ENCODE assay signal across 1 cellular context in genomic region chr1:155061381-155062150, GRCh38.
A peak's percentile ranks its signal among the peaks of the same experiment; 100 is the strongest.
TF ChIP-seq lines count a peak whose summit lies in the region.

No MANE protein-coding gene starts in this region.

TF ChIP-seq in K562, 482 proteins besides CTCF, POLR2A, EP300 and RAD21 (continues in another document):
- TF ChIP-seq SMARCA5 (IDR thresholded peaks at IDR 0.05) (no peak), NFRKB (IDR thresholded peaks at IDR 0.05; ENCODE audit: low read depth) (no peak), ZNF274 (IDR thresholded peaks at IDR 0.05; ENCODE audit: borderline replicate concordance, low read depth, low read length) (no peak), MLX (CRISPR knock-in tag; conservative IDR thresholded peaks at IDR 0.05) (no peak), ETV1 (tag; conservative IDR thresholded peaks at IDR 0.05; ENCODE audit: low read depth) (no peak), ETV6 (IDR thresholded peaks at IDR 0.05; ENCODE audit: borderline replicate concordance in 1 of 2, low read depth in 2 of 2, low read length in 1 of 2) (no peak), ETV6 (CRISPR knock-in tag; IDR thresholded peaks at IDR 0.05; ENCODE audit: borderline replicate concordance) (no peak), SP1 (CRISPR knock-in tag; IDR thresholded peaks at IDR 0.05) (no peak), MYC (IDR thresholded peaks at IDR 0.05; ENCODE audit: low read depth, low read length) (no peak), MYC (CRISPR knock-in tag; IDR thresholded peaks at IDR 0.05; ENCODE audit: borderline replicate concordance, low read depth) (no peak), SOX6 (IDR thresholded peaks at IDR 0.05) (no peak), POLR2B (IDR thresholded peaks at IDR 0.05; ENCODE audit: low read depth, partially characterized antibody) (no peak), POLR2G (IDR thresholded peaks at IDR 0.05; ENCODE audit: low read depth, low read length) (peak; percentile 47; the same call in 1 of the 2 replicates), HDAC8 (tag; IDR thresholded peaks at IDR 0.05) (no peak), ZNF75A (CRISPR knock-in tag; IDR thresholded peaks at IDR 0.05) (no peak), USF1 (CRISPR knock-in tag; IDR thresholded peaks at IDR 0.05) (no peak), SMC3 (conservative IDR thresholded peaks at IDR 0.05; ENCODE audit: insufficient read depth, low read depth, low read length) (peak; percentile 96), HMBOX1 (IDR thresholded peaks at IDR 0.05) (no peak), MTA3 (IDR thresholded peaks at IDR 0.05; ENCODE audit: borderline replicate concordance) (peak; percentile 49; the same call in 1 of the 2 replicates), THRAP3 (IDR thresholded peaks at IDR 0.05; ENCODE audit: borderline replicate concordance) (no peak), HLTF (IDR thresholded peaks at IDR 0.05) (no peak), TEAD2 (tag; IDR thresholded peaks at IDR 0.05) (no peak), ZNF551 (CRISPR knock-in tag; IDR thresholded peaks at IDR 0.05) (no peak), TFAM (CRISPR knock-in tag; conservative IDR thresholded peaks at IDR 0.05) (no peak), GABPB2 (CRISPR knock-in tag; conservative IDR thresholded peaks at IDR 0.05) (no peak), JUNB (CRISPR knock-in tag; conservative IDR thresholded peaks at IDR 0.05) (no peak), ZNF316 (IDR thresholded peaks at IDR 0.05) (no peak), SUPT5H (IDR thresholded peaks at IDR 0.05) (0 out of 2 replicates have a peak, but pooled peaks have one; percentile 14), NFE2 (IDR thresholded peaks at IDR 0.05; ENCODE audit: low read depth) (no peak), PHF20 (IDR thresholded peaks at IDR 0.05; ENCODE audit: partially characterized antibody) (no peak), E2F3 (CRISPR knock-in tag; IDR thresholded peaks at IDR 0.05) (no peak), GABPA (tag; conservative IDR thresholded peaks at IDR 0.05; ENCODE audit: low read depth) (no peak), BACH1 (tag; IDR thresholded peaks at IDR 0.05) (no peak), ARID1B (IDR thresholded peaks at IDR 0.05) (no peak), TCF15 (CRISPR knock-in tag; IDR thresholded peaks at IDR 0.05) (no peak), ZFX (CRISPR knock-in tag; IDR thresholded peaks at IDR 0.05) (no peak; the same call in 1 of the 2 replicates), ZBTB43 (CRISPR knock-in tag; IDR thresholded peaks at IDR 0.05) (no peak), ZNF384 (IDR thresholded peaks at IDR 0.05; ENCODE audit: low read depth, low read length) (no peak), HEY1 (CRISPR knock-in tag; IDR thresholded peaks at IDR 0.05; ENCODE audit: borderline replicate concordance) (no peak)
- TF ChIP-seq, protein P1, sequence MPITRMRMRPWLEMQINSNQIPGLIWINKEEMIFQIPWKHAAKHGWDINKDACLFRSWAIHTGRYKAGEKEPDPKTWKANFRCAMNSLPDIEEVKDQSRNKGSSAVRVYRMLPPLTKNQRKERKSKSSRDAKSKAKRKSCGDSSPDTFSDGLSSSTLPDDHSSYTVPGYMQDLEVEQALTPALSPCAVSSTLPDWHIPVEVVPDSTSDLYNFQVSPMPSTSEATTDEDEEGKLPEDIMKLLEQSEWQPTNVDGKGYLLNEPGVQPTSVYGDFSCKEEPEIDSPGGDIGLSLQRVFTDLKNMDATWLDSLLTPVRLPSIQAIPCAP (CRISPR knock-in tag; IDR thresholded peaks at IDR 0.05; ENCODE audit: borderline replicate concordance): no peak
- TF ChIP-seq, protein P2, sequence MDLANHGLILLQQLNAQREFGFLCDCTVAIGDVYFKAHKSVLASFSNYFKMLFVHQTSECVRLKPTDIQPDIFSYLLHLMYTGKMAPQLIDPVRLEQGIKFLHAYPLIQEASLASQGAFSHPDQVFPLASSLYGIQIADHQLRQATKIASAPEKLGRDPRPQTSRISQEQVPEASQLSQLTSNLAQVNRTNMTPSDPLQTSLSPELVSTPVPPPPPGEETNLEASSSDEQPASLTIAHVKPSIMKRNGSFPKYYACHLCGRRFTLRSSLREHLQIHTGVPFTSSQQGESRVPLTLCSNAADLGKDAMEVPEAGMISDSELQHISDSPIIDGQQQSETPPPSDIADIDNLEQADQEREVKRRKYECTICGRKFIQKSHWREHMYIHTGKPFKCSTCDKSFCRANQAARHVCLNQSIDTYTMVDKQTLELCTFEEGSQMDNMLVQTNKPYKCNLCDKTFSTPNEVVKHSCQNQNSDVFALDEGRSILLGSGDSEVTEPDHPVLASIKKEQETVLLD (IDR thresholded peaks at IDR 0.05): no peak
- TF ChIP-seq, protein P3, sequence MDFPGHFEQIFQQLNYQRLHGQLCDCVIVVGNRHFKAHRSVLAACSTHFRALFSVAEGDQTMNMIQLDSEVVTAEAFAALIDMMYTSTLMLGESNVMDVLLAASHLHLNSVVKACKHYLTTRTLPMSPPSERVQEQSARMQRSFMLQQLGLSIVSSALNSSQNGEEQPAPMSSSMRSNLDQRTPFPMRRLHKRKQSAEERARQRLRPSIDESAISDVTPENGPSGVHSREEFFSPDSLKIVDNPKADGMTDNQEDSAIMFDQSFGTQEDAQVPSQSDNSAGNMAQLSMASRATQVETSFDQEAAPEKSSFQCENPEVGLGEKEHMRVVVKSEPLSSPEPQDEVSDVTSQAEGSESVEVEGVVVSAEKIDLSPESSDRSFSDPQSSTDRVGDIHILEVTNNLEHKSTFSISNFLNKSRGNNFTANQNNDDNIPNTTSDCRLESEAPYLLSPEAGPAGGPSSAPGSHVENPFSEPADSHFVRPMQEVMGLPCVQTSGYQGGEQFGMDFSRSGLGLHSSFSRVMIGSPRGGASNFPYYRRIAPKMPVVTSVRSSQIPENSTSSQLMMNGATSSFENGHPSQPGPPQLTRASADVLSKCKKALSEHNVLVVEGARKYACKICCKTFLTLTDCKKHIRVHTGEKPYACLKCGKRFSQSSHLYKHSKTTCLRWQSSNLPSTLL (IDR thresholded peaks at IDR 0.05): no peak
- TF ChIP-seq, protein P4, sequence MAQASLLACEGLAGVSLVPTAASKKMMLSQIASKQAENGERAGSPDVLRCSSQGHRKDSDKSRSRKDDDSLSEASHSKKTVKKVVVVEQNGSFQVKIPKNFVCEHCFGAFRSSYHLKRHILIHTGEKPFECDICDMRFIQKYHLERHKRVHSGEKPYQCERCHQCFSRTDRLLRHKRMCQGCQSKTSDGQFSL (CRISPR knock-in tag; IDR thresholded peaks at IDR 0.05): peak; percentile 76
- TF ChIP-seq, protein P4 (tag; IDR thresholded peaks at IDR 0.05): no peak
- TF ChIP-seq, protein P5, sequence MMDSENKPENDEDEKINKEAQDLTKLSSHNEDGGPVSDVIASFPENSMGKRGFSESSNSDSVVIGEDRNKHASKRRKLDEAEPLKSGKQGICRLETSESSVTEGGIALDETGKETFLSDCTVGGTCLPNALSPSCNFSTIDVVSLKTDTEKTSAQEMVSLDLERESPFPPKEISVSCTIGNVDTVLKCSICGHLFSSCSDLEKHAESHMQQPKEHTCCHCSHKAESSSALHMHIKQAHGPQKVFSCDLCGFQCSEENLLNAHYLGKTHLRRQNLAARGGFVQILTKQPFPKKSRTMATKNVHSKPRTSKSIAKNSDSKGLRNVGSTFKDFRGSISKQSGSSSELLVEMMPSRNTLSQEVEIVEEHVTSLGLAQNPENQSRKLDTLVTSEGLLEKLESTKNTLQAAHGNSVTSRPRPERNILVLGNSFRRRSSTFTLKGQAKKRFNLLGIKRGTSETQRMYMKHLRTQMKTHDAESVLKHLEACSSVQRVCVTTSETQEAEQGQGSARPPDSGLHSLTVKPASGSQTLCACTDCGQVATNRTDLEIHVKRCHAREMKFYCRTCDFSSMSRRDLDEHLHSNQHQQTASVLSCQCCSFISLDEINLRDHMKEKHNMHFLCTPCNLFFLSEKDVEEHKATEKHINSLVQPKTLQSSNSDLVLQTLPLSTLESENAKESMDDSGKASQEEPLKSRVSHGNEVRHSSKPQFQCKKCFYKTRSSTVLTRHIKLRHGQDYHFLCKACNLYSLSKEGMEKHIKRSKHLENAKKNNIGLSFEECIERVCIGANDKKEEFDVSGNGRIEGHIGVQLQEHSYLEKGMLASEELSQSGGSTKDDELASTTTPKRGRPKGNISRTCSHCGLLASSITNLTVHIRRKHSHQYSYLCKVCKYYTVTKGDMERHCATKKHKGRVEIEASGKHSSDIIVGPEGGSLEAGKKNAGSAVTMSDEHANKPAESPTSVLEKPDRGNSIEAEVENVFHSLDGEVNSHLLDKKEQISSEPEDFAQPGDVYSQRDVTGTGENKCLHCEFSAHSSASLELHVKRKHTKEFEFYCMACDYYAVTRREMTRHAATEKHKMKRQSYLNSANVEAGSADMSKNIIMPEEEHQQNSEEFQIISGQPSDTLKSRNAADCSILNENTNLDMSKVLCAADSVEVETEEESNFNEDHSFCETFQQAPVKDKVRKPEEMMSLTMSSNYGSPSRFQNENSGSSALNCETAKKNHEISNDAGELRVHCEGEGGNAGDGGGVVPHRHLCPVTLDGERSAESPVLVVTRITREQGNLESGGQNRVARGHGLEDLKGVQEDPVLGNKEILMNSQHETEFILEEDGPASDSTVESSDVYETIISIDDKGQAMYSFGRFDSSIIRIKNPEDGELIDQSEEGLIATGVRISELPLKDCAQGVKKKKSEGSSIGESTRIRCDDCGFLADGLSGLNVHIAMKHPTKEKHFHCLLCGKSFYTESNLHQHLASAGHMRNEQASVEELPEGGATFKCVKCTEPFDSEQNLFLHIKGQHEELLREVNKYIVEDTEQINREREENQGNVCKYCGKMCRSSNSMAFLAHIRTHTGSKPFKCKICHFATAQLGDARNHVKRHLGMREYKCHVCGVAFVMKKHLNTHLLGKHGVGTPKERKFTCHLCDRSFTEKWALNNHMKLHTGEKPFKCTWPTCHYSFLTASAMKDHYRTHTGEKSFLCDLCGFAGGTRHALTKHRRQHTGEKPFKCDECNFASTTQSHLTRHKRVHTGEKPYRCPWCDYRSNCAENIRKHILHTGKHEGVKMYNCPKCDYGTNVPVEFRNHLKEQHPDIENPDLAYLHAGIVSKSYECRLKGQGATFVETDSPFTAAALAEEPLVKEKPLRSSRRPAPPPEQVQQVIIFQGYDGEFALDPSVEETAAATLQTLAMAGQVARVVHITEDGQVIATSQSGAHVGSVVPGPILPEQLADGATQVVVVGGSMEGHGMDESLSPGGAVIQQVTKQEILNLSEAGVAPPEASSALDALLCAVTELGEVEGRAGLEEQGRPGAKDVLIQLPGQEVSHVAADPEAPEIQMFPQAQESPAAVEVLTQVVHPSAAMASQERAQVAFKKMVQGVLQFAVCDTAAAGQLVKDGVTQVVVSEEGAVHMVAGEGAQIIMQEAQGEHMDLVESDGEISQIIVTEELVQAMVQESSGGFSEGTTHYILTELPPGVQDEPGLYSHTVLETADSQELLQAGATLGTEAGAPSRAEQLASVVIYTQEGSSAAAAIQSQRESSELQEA (IDR thresholded peaks at IDR 0.05; ENCODE audit: low read depth): no peak
- TF ChIP-seq, protein P6, sequence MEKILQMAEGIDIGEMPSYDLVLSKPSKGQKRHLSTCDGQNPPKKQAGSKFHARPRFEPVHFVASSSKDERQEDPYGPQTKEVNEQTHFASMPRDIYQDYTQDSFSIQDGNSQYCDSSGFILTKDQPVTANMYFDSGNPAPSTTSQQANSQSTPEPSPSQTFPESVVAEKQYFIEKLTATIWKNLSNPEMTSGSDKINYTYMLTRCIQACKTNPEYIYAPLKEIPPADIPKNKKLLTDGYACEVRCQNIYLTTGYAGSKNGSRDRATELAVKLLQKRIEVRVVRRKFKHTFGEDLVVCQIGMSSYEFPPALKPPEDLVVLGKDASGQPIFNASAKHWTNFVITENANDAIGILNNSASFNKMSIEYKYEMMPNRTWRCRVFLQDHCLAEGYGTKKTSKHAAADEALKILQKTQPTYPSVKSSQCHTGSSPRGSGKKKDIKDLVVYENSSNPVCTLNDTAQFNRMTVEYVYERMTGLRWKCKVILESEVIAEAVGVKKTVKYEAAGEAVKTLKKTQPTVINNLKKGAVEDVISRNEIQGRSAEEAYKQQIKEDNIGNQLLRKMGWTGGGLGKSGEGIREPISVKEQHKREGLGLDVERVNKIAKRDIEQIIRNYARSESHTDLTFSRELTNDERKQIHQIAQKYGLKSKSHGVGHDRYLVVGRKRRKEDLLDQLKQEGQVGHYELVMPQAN (IDR thresholded peaks at IDR 0.05; ENCODE audit: borderline replicate concordance): no peak
